Comparison of ENCODE assay signal across 30 cellular contexts in genomic region chr4:73676136-73676535, GRCh38. TPM values are rescaled to one million over a fixed set of nuclear protein-coding genes. Genes with fewer than 3 reads are reported as not detected.
DNase-seq lines count a peak whose midpoint lies in the region; ATAC-seq and TF ChIP-seq lines count a peak whose summit lies in the region.
"Had no signal": no experiment of that assay in that cellular context is flagged by ENCODE, and none has a peak within 500 bp of the region (broad histone marks: within the 10 kb centered on the region; RNA-seq: fewer than 3 reads in every experiment).

No MANE protein-coding gene starts in this region.

- no peaks in the 10 kb centered on the region for H3K27me3 ChIP-seq in CD8-positive, alpha-beta T cell (ENCODE audit: insufficient read depth, low read length)
- H3K27me3 ChIP-seq: colonic mucosa, transverse colon had no signal

- H3K27me3 Mint-ChIP-seq in osteocyte (ENCODE audit: unreplicated experiment): no peaks in the 10 kb centered on the region
- no peaks in the 10 kb centered on the region for H3K27me3 Mint-ChIP-seq in CD8-positive, alpha-beta T cell (ENCODE audit: low read depth)
- H3K27me3 Mint-ChIP-seq: activated naive CD8-positive, alpha-beta T cell treated with anti-CD3 and anti-CD28 coated beads, Interleukin-2, amount 10 ng/mL, durations not matched to agents 7 days and 5 days; activated T-cell treated with anti-CD3 and anti-CD28 coated beads, Interleukin-2, amount 50 U/mL, for 24 hours; T-cell had no signal

- peaks cover 46% of the 10 kb centered on the region for H3K4me1 Mint-ChIP-seq in osteocyte (ENCODE audit: unreplicated experiment)
- H3K4me1 Mint-ChIP-seq in CD8-positive, alpha-beta T cell (ENCODE audit: low read depth): no peaks in the 10 kb centered on the region
- H3K4me1 Mint-ChIP-seq: activated CD4-positive, alpha-beta T cell treated with anti-CD3 and anti-CD28 coated beads, Interleukin-2, amount 10 ng/mL, durations not matched to agents 24 days and 14 days; activated naive CD8-positive, alpha-beta T cell treated with anti-CD3 and anti-CD28 coated beads, Interleukin-2, amount 10 ng/mL, durations not matched to agents 7 days and 5 days; IgD-negative memory B cell; stimulated activated effector memory CD8-positive, alpha-beta T cell treated with anti-CD3 and anti-CD28 coated beads, Interleukin-12 subunit alpha, Interleukin-12 subunit beta, amount 100 ng/mL, for 72 hours; T-cell had no signal

- ATAC-seq in CD8-positive, alpha-beta T cell: no peak
- ATAC-seq in HG03439 (IDR thresholded peaks at IDR 0.05; ENCODE audit: unreplicated experiment): no peak
- ATAC-seq: stimulated activated effector memory CD8-positive, alpha-beta T cell treated with anti-CD3 and anti-CD28 coated beads, Interleukin-12 subunit alpha, Interleukin-12 subunit beta, amount 100 ng/mL, for 72 hours; T-cell had no signal

- H3K9me3 ChIP-seq in CD8-positive, alpha-beta T cell (ENCODE audit: low read length): no peaks in the 10 kb centered on the region
- H3K9me3 ChIP-seq: Caco-2, colonic mucosa, transverse colon had no signal

- H3K4me3 Mint-ChIP-seq in osteocyte (ENCODE audit: unreplicated experiment): no peak overlapping the region
- no peak overlapping the region for H3K4me3 Mint-ChIP-seq in CD8-positive, alpha-beta T cell
- H3K4me3 Mint-ChIP-seq: activated CD4-positive, alpha-beta T cell treated with anti-CD3 and anti-CD28 coated beads, Interleukin-2, amount 10 ng/mL, durations not matched to agents 24 days and 14 days; activated naive CD8-positive, alpha-beta T cell treated with anti-CD3 and anti-CD28 coated beads, Interleukin-2, amount 10 ng/mL, durations not matched to agents 7 days and 5 days; activated T-cell treated with anti-CD3 and anti-CD28 coated beads, Interleukin-2, amount 50 U/mL, for 24 hours; IgD-negative memory B cell; nephron progenitor cell; stimulated activated effector memory CD8-positive, alpha-beta T cell treated with anti-CD3 and anti-CD28 coated beads, Interleukin-12 subunit alpha, Interleukin-12 subunit beta, amount 100 ng/mL, for 72 hours; T-cell had no signal

- H3K36me3 ChIP-seq in CD8-positive, alpha-beta T cell (ENCODE audit: insufficient read depth, low read length): no peaks in the 10 kb centered on the region
- H3K36me3 ChIP-seq: colonic mucosa, transverse colon had no signal

- no peaks in the 10 kb centered on the region for H3K36me3 Mint-ChIP-seq in osteocyte (ENCODE audit: unreplicated experiment)
- H3K36me3 Mint-ChIP-seq in CD8-positive, alpha-beta T cell: no peaks in the 10 kb centered on the region
- H3K36me3 Mint-ChIP-seq: activated naive CD8-positive, alpha-beta T cell treated with anti-CD3 and anti-CD28 coated beads, Interleukin-2, amount 10 ng/mL, durations not matched to agents 7 days and 5 days; IgD-negative memory B cell; stimulated activated effector memory CD8-positive, alpha-beta T cell treated with anti-CD3 and anti-CD28 coated beads, Interleukin-12 subunit alpha, Interleukin-12 subunit beta, amount 100 ng/mL, for 72 hours; T-cell had no signal

- no peaks in the 10 kb centered on the region for H3K4me1 ChIP-seq in CD8-positive, alpha-beta T cell (ENCODE audit: insufficient read depth, low read length)
- H3K4me1 ChIP-seq: Caco-2, colonic mucosa, transverse colon had no signal

- CTCF ChIA-PET in CD8-positive, alpha-beta T cell (lab: Charles Lee): no interaction called here

- H3K4me3 ChIP-seq in epithelial cell of esophagus (ENCODE audit: low read length): no peak overlapping the region
- H3K4me3 ChIP-seq in CD8-positive, alpha-beta T cell (ENCODE audit: low read depth, low read length): no peak overlapping the region
- H3K4me3 ChIP-seq: colonic mucosa, GM23248, lung, transverse colon had no signal

- no peak overlapping the region for H3K27ac ChIP-seq in CD8-positive, alpha-beta T cell (ENCODE audit: low read depth, low read length)
- H3K27ac ChIP-seq: colonic mucosa, GM23248, RWPE1, transverse colon had no signal

- intact Hi-C loops in CD8-positive, alpha-beta T cell (cut with DNase I, micrococcal nuclease): no loop called here

- H3K9me3 Mint-ChIP-seq in osteocyte (ENCODE audit: unreplicated experiment): no peaks in the 10 kb centered on the region
- no peaks in the 10 kb centered on the region for H3K9me3 Mint-ChIP-seq in CD8-positive, alpha-beta T cell
- H3K9me3 Mint-ChIP-seq: activated CD4-positive, alpha-beta T cell treated with anti-CD3 and anti-CD28 coated beads, Interleukin-2, amount 10 ng/mL, durations not matched to agents 24 days and 14 days; activated naive CD8-positive, alpha-beta T cell treated with anti-CD3 and anti-CD28 coated beads, Interleukin-2, amount 10 ng/mL, durations not matched to agents 7 days and 5 days; activated T-cell treated with anti-CD3 and anti-CD28 coated beads, Interleukin-2, amount 50 U/mL, for 24 hours; IgD-negative memory B cell; nephron progenitor cell; stimulated activated effector memory CD8-positive, alpha-beta T cell treated with anti-CD3 and anti-CD28 coated beads, Interleukin-12 subunit alpha, Interleukin-12 subunit beta, amount 100 ng/mL, for 72 hours; T-cell had no signal

- DNase-seq in DMS79 treated with DMSO at 0.1 percent for 48 hours (lab: John Stamatoyannopoulos, UW) (peak; percentile 23), NCI-H526 (lab: John Stamatoyannopoulos, UW) (peak; percentile 73 to 76), epithelial cell of esophagus (ENCODE audit: low read depth) (peak; percentile 72), osteocyte (ENCODE audit: extremely low spot score, unreplicated experiment) (no peak), ureter (ENCODE audit: low spot score) (no peak)
- no peak for DNase-seq in CD8-positive, alpha-beta T cell
- DNase-seq: activated CD4-positive, alpha-beta T cell treated with anti-CD3 and anti-CD28 coated beads, Interleukin-2, amount 10 ng/mL, durations not matched to agents 24 days and 14 days; activated effector memory CD4-positive, alpha-beta T cell treated with anti-CD3 and anti-CD28 coated beads, Interleukin-2, amount 50 U/mL, for 16 hours; activated naive CD8-positive, alpha-beta T cell treated with anti-CD3 and anti-CD28 coated beads, Interleukin-2, amount 10 ng/mL, durations not matched to agents 7 days and 5 days; activated T-cell treated with anti-CD3 and anti-CD28 coated beads, Interleukin-2, amount 50 U/mL, for 24 hours; aorta; C1 segment of cervical spinal cord; Caco-2; colonic mucosa; effector memory CD4-positive, alpha-beta T cell; erythroblast; head of caudate nucleus; NCI-H1092; nephron progenitor cell; stimulated activated CD4-positive, alpha-beta T cell treated with anti-CD3 and anti-CD28 coated beads, Interleukin-15, amount 100 ng/mL, for 24 hours; T-cell; transverse colon had no signal

- TF ChIP-seq CTCF in epithelial cell of esophagus (IDR thresholded peaks at IDR 0.05; ENCODE audit: insufficient read depth, low read depth, low read length, missing control alignments): no peak
- no peak for TF ChIP-seq CTCF in osteocyte (IDR thresholded peaks at IDR 0.05)
- TF ChIP-seq CTCF in CD8-positive, alpha-beta T cell (IDR thresholded peaks at IDR 0.05): no peak

- POLR2A ChIA-PET in CD8-positive, alpha-beta T cell (lab: Charles Lee): no interaction called here

- peak overlapping the region; percentile 27 for H3K27ac Mint-ChIP-seq in osteocyte (ENCODE audit: unreplicated experiment)
- no peak overlapping the region for H3K27ac Mint-ChIP-seq in CD8-positive, alpha-beta T cell
- H3K27ac Mint-ChIP-seq: activated CD4-positive, alpha-beta T cell treated with anti-CD3 and anti-CD28 coated beads, Interleukin-2, amount 10 ng/mL, durations not matched to agents 24 days and 14 days; activated naive CD8-positive, alpha-beta T cell treated with anti-CD3 and anti-CD28 coated beads, Interleukin-2, amount 10 ng/mL, durations not matched to agents 7 days and 5 days; activated T-cell treated with anti-CD3 and anti-CD28 coated beads, Interleukin-2, amount 50 U/mL, for 24 hours; IgD-negative memory B cell; nephron progenitor cell; stimulated activated effector memory CD8-positive, alpha-beta T cell treated with anti-CD3 and anti-CD28 coated beads, Interleukin-12 subunit alpha, Interleukin-12 subunit beta, amount 100 ng/mL, for 72 hours; T-cell had no signal

RNA-seq across cellular contexts. Expression of gene RASSF6, which starts 55.9 kb away (rescaled TPM):
- not detected in 2 replicates for total RNA-seq in osteocyte
- not detected for total RNA-seq in CD8-positive, alpha-beta T cell
- 41.7 TPM for total RNA-seq in ureter
- total RNA-seq: activated CD4-positive, alpha-beta T cell treated with anti-CD3 and anti-CD28 coated beads, Interleukin-2, amount 10 ng/mL, durations not matched to agents 24 days and 14 days; aorta; cardiac septum; GM23248; osteoblast had no signal

Comparison
In these comparisons a context has a peak if more than half of its experiments do, and no peak if none do; other contexts are left out.
1. DNase-seq: peak in DMS79 treated with DMSO at 0.1 percent for 48 hours (single experiment), NCI-H526 (2 of 2) and epithelial cell of esophagus (single experiment); none in osteocyte (single experiment), CD8-positive, alpha-beta T cell (0 of 7) and ureter (single experiment).
2. RNA of gene RASSF6, which starts 55.9 kb away (total RNA-seq): 41.7 TPM in ureter (single experiment); not detected in CD8-positive, alpha-beta T cell and not detected in osteocyte; every median in the first group is over 10 times any median in the second.